In genomic region chr1:121408354-121408753, GRCh38 we compare ENCODE assay signal across 16 cellular contexts.
"Had no signal": no experiment of that assay in that cellular context is flagged by ENCODE, and none has a peak within 500 bp of the region (broad histone marks: within the 10 kb centered on the region; RNA-seq: fewer than 3 reads in every experiment).

No MANE protein-coding gene starts in this region.

- DNase-seq: activated CD4-positive, alpha-beta T cell treated with anti-CD3 and anti-CD28 coated beads for 4 hours; activated CD8-positive, alpha-beta memory T cell treated with anti-CD3 and anti-CD28 coated beads, Interleukin-2, amount 50 U/mL, for 48 hours; activated CD8-positive, alpha-beta T cell treated with anti-CD3 and anti-CD28 coated beads for 36 hours; activated naive CD4-positive, alpha-beta T cell; aorta; endodermal cell; erythroblast; left cardiac atrium; lower lobe of right lung; naive thymus-derived CD8-positive, alpha-beta T cell; psoas muscle; right lobe of liver; stimulated activated CD4-positive, alpha-beta T cell treated with anti-CD3 and anti-CD28 coated beads, Interleukin-1b, Interleukin-23, amount 100 ng/mL, for 48 hours; stimulated activated naive CD8-positive, alpha-beta T cell treated with anti-CD3 and anti-CD28 coated beads, Interleukin-15, Interleukin-2, amounts not matched to agents 100 U/mL and 50 U/mL, for 24 hours; upper lobe of left lung; WERI-Rb-1 had no signal

- ATAC-seq: activated CD8-positive, alpha-beta T cell treated with anti-CD3 and anti-CD28 coated beads for 36 hours; left cardiac atrium; lower lobe of right lung; naive thymus-derived CD8-positive, alpha-beta T cell; psoas muscle; stimulated activated naive CD8-positive, alpha-beta T cell treated with anti-CD3 and anti-CD28 coated beads, Interleukin-15, Interleukin-2, amounts not matched to agents 100 U/mL and 50 U/mL, for 24 hours had no signal
